ENCODE assay signal across 19 cellular contexts in the genomic region with DNA sequence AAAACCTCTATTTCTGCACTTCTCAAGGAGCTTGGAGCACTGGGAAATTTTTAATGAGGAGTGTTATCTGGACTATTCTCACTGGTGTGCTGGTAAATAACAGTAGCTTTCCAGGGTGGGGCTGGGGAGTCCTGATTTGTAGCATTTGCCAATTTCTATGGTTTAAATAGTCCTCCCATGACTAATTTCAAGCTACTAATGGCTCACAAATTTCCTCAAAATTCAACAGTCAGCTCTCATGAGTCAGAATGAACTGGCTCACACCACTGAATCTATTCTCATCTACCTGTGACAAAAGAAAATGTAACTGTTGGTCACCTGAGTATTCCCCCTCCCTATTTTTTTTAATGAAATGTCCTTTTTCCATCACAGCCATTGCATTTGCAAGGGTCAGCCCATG.
DNase-seq lines count a peak whose midpoint lies in the region; ATAC-seq and TF ChIP-seq lines count a peak whose summit lies in the region.
"Had no signal": no experiment of that assay in that cellular context is flagged by ENCODE, and none has a peak within 500 bp of the region (broad histone marks: within the 10 kb centered on the region; RNA-seq: fewer than 3 reads in every experiment).

No MANE protein-coding gene starts in this region.

- H3K4me1 ChIP-seq in SJSA1 (replicated peaks) (peaks cover 37% of the 10 kb centered on the region), tibial nerve (no peaks in the 10 kb centered on the region)
- H3K4me1 ChIP-seq: Peyer's patch had no signal

- TF ChIP-seq CTCF in fibroblast of mammary gland (conservative IDR thresholded peaks at IDR 0.05; ENCODE audit: control insufficient read depth, insufficient read depth, low read depth, low read length) (no peak), tibial nerve (IDR thresholded peaks at IDR 0.05) (no peak)

- H3K36me3 Mint-ChIP-seq in stimulated activated naive B cell treated with anti-CD40 and anti-IgM and Interleukin-4, amounts not matched to agents 10 μg/mL and 1 μg/mL and 100 μg/mL, for 72 hours: peaks cover 0 to 2% of the 10 kb centered on the region in 2 donors
- H3K36me3 Mint-ChIP-seq in activated CD4-positive, alpha-beta memory T cell treated with anti-CD3 and anti-CD28 coated beads for 36 hours: no peaks in the 10 kb centered on the region
- H3K36me3 Mint-ChIP-seq: CD4-positive, alpha-beta memory T cell had no signal

- H3K36me3 ChIP-seq in SJSA1: no peaks in the 10 kb centered on the region
- no peaks in the 10 kb centered on the region for H3K36me3 ChIP-seq in tibial nerve
- H3K36me3 ChIP-seq: BLaER1, Peyer's patch had no signal

- no peak for TF ChIP-seq POLR2A in tibial nerve (IDR thresholded peaks at IDR 0.05)

- no peak for TF ChIP-seq EP300 in tibial nerve (IDR thresholded peaks at IDR 0.05)

- POLR2A ChIA-PET in activated CD4-positive, alpha-beta memory T cell treated with anti-CD3 and anti-CD28 coated beads for 36 hours (lab: Charles Lee): no interaction called here

- no peak overlapping the region for H3K4me3 ChIP-seq in SJSA1
- H3K4me3 ChIP-seq in fibroblast of mammary gland (ENCODE audit: control insufficient read depth, low read depth, low read length): no peak overlapping the region
- H3K4me3 ChIP-seq in tibial nerve: no peak overlapping the region
- H3K4me3 ChIP-seq: BLaER1, Peyer's patch had no signal

- H3K27ac ChIP-seq in SJSA1 (peak overlapping the region; percentile 96), tibial nerve (no peak overlapping the region)
- H3K27ac ChIP-seq: BLaER1, Peyer's patch had no signal

- no peak overlapping the region for H3K27ac Mint-ChIP-seq in stimulated activated naive B cell treated with anti-CD40 and anti-IgM and Interleukin-4, amounts not matched to agents 10 μg/mL and 1 μg/mL and 100 μg/mL, for 72 hours
- no peak overlapping the region for H3K27ac Mint-ChIP-seq in activated CD4-positive, alpha-beta memory T cell treated with anti-CD3 and anti-CD28 coated beads for 36 hours
- H3K27ac Mint-ChIP-seq: CD4-positive, alpha-beta memory T cell had no signal

- peaks cover 16 to 29% of the 10 kb centered on the region in 2 donors for H3K4me1 Mint-ChIP-seq in stimulated activated naive B cell treated with anti-CD40 and anti-IgM and Interleukin-4, amounts not matched to agents 10 μg/mL and 1 μg/mL and 100 μg/mL, for 72 hours
- H3K4me1 Mint-ChIP-seq in activated CD4-positive, alpha-beta memory T cell treated with anti-CD3 and anti-CD28 coated beads for 36 hours (ENCODE audit: low read depth): no peaks in the 10 kb centered on the region
- H3K4me1 Mint-ChIP-seq: CD4-positive, alpha-beta memory T cell had no signal

- no peak overlapping the region for H3K4me3 Mint-ChIP-seq in stimulated activated naive B cell treated with anti-CD40 and anti-IgM and Interleukin-4, amounts not matched to agents 10 μg/mL and 1 μg/mL and 100 μg/mL, for 72 hours
- H3K4me3 Mint-ChIP-seq in activated CD4-positive, alpha-beta memory T cell treated with anti-CD3 and anti-CD28 coated beads for 36 hours: no peak overlapping the region
- H3K4me3 Mint-ChIP-seq: CD4-positive, alpha-beta memory T cell had no signal

- H3K9me3 ChIP-seq in SJSA1 (replicated peaks): no peaks in the 10 kb centered on the region
- H3K9me3 ChIP-seq in tibial nerve: peaks cover 0 to 3% (median 0%) of the 10 kb centered on the region in 4 donors
- H3K9me3 ChIP-seq: Peyer's patch had no signal

- peaks cover 0 to 8% of the 10 kb centered on the region in 2 donors for H3K9me3 Mint-ChIP-seq in stimulated activated naive B cell treated with anti-CD40 and anti-IgM and Interleukin-4, amounts not matched to agents 10 μg/mL and 1 μg/mL and 100 μg/mL, for 72 hours
- H3K9me3 Mint-ChIP-seq in activated CD4-positive, alpha-beta memory T cell treated with anti-CD3 and anti-CD28 coated beads for 36 hours: no peaks in the 10 kb centered on the region

- intact Hi-C loops in activated CD4-positive, alpha-beta memory T cell treated with anti-CD3 and anti-CD28 coated beads for 36 hours (cut with micrococcal nuclease): no loop called here

- no peaks in the 10 kb centered on the region for H3K27me3 ChIP-seq in SJSA1 (replicated peaks)
- H3K27me3 ChIP-seq in tibial nerve: no peaks in the 10 kb centered on the region
- H3K27me3 ChIP-seq: BLaER1, Peyer's patch had no signal

- no peaks in the 10 kb centered on the region for H3K27me3 Mint-ChIP-seq in stimulated activated naive B cell treated with anti-CD40 and anti-IgM and Interleukin-4, amounts not matched to agents 10 μg/mL and 1 μg/mL and 100 μg/mL, for 72 hours
- no peaks in the 10 kb centered on the region for H3K27me3 Mint-ChIP-seq in activated CD4-positive, alpha-beta memory T cell treated with anti-CD3 and anti-CD28 coated beads for 36 hours
- H3K27me3 Mint-ChIP-seq: CD4-positive, alpha-beta memory T cell had no signal

- CTCF ChIA-PET in activated CD4-positive, alpha-beta memory T cell treated with anti-CD3 and anti-CD28 coated beads for 36 hours (lab: Charles Lee): no interaction called here

- DNase-seq in HT1080 (ENCODE audit: low read depth): peak; percentile 23
- DNase-seq in SJSA1 (ENCODE audit: low read depth in 1 of 2, low spot score in 2 of 2): peak in 1 of 2 experiments; percentile 14
- peak; percentile 2 for DNase-seq in fibroblast of mammary gland (ENCODE audit: low read depth)
- DNase-seq in stimulated activated naive B cell treated with anti-CD40 and anti-IgM and Interleukin-4, amounts not matched to agents 10 μg/mL and 1 μg/mL and 100 μg/mL, for 72 hours: no peak
- no peak for DNase-seq in tibial nerve (ENCODE audit: low spot score in 2 of 2)
- DNase-seq in activated CD4-positive, alpha-beta memory T cell treated with anti-CD3 and anti-CD28 coated beads for 36 hours: no peak
- no peak for DNase-seq in NCI-H345 treated with DMSO at 0.1 percent for 48 hours (lab: John Stamatoyannopoulos, UW; ENCODE audit: unreplicated experiment)
- DNase-seq: CD4-positive, alpha-beta memory T cell; DMS153; KG1; MV-4-11; NCI-H1105 treated with DMSO at 0.1 percent for 48 hours; NCI-H2029 treated with DMSO at 0.1 percent for 48 hours; NCI-H226; NCI-H524; NCI-H82; Peyer's patch had no signal

- ATAC-seq in stimulated activated naive B cell treated with anti-CD40 and anti-IgM and Interleukin-4, amounts not matched to agents 10 μg/mL and 1 μg/mL and 100 μg/mL, for 72 hours (replicated peaks): peak; percentile 49 to 68
- ATAC-seq: Right ventricle myocardium inferior had no signal

Comparison
In these comparisons a context has a peak if more than half of its experiments do, and no peak if none do; other contexts are left out.
1. DNase-seq: peak in HT1080 (single experiment) and fibroblast of mammary gland (single experiment); none in stimulated activated naive B cell treated with anti-CD40 and anti-IgM and Interleukin-4, amounts not matched to agents 10 μg/mL and 1 μg/mL and 100 μg/mL, for 72 hours (single experiment), tibial nerve (0 of 2), activated CD4-positive, alpha-beta memory T cell treated with anti-CD3 and anti-CD28 coated beads for 36 hours (single experiment) and NCI-H345 treated with DMSO at 0.1 percent for 48 hours (single experiment).